In genomic region chr3:156150434-156151066, GRCh38 we compare ENCODE assay signal across 8 cellular contexts. TPM values are rescaled to one million over a fixed set of nuclear protein-coding genes. Genes with fewer than 3 reads are reported as not detected.
A peak's percentile ranks its signal among the peaks of the same experiment; 100 is the strongest.
DNase-seq lines count a peak whose midpoint lies in the region; ATAC-seq, FAIRE-seq and TF ChIP-seq lines count a peak whose summit lies in the region.

No MANE protein-coding gene starts in this region.

- H3K79me2 ChIP-seq in ACC112 (ENCODE audit: control insufficient read depth, insufficient read depth, low read length, unreplicated experiment), result no peaks in the 10 kb centered on the region

- peak overlapping the region; percentile 87 for H2AFZ ChIP-seq in ACC112 (ENCODE audit: low read length, unreplicated experiment)

- no peak overlapping the region for H3K4me3 Mint-ChIP-seq in osteocyte (ENCODE audit: unreplicated experiment)

- peaks cover 19% of the 10 kb centered on the region for H3K4me1 Mint-ChIP-seq in osteocyte (ENCODE audit: unreplicated experiment)

- no peak overlapping the region for H3K27ac ChIP-seq in ACC112 (ENCODE audit: low read depth, low read length)

- H3K36me3 ChIP-seq in ACC112 (ENCODE audit: insufficient read depth, low read length), result no peaks in the 10 kb centered on the region

- no peak overlapping the region for H3K4me3 ChIP-seq in ACC112 (ENCODE audit: low read depth, low read length)

- no peaks in the 10 kb centered on the region for H3K27me3 ChIP-seq in ACC112 (ENCODE audit: insufficient read depth, low read length)

- H3K27me3 Mint-ChIP-seq in osteocyte (ENCODE audit: unreplicated experiment), result no peaks in the 10 kb centered on the region

- peak; percentile 32 for DNase-seq in GM04504 (ENCODE audit: low read depth)
- DNase-seq in NCI-H446 (lab: John Stamatoyannopoulos, UW), result peak; percentile 49 to 81
- peak; percentile 29 to 31 for DNase-seq in activated T-cell treated with anti-CD3 and anti-CD28 coated beads, Interleukin-2, amount 50 U/mL, for 48 hours
- peak; percentile 24 to 48 for DNase-seq in frontal cortex (ENCODE audit: low spot score in 2 of 2)
- no peak for DNase-seq in osteocyte (ENCODE audit: extremely low spot score, unreplicated experiment)

- peak; percentile 59 for ATAC-seq in HG03025 (IDR thresholded peaks at IDR 0.05; ENCODE audit: low FRiP score, unreplicated experiment)
- ATAC-seq in HG02840 (IDR thresholded peaks at IDR 0.05; ENCODE audit: low FRiP score, unreplicated experiment), result no peak

- H3K36me3 Mint-ChIP-seq in osteocyte (ENCODE audit: unreplicated experiment), result no peaks in the 10 kb centered on the region

- no peaks in the 10 kb centered on the region for H3K9me3 Mint-ChIP-seq in osteocyte (ENCODE audit: unreplicated experiment)

- FAIRE-seq in frontal cortex (lab: Jason Lieb, UNC), result peak; percentile 95

- peak; percentile 88 for TF ChIP-seq CTCF in osteocyte (IDR thresholded peaks at IDR 0.05)

- H3K27ac Mint-ChIP-seq in osteocyte (ENCODE audit: unreplicated experiment), result peak overlapping the region; percentile 79

- peaks cover 18% of the 10 kb centered on the region for H3K4me1 ChIP-seq in ACC112 (ENCODE audit: control insufficient read depth, insufficient read depth, low read length, unreplicated experiment)

RNA-seq across cellular contexts. Expression of gene KCNAB1, which starts 30.2 kb away (rescaled TPM):
- total RNA-seq in frontal cortex, result 31.4 TPM
- total RNA-seq in osteocyte, result 0.21 and 0.24 TPM in 2 replicates

Comparison
In these comparisons a context has a peak if more than half of its experiments do, and no peak if none do; other contexts are left out.
1. RNA of gene KCNAB1, which starts 30.2 kb away (total RNA-seq): 31.4 TPM in frontal cortex (single experiment); 0.21 to 0.24 TPM in osteocyte; every median in the first group is over 10 times any median in the second.